Comparison of ENCODE assay signal across 22 cellular contexts in genomic region chr10:22329150-22329549, GRCh38. TPM values are rescaled to one million over a fixed set of nuclear protein-coding genes. Genes with fewer than 3 reads are reported as not detected.
"Had no signal": no experiment of that assay in that cellular context is flagged by ENCODE, and none has a peak within 500 bp of the region (broad histone marks: within the 10 kb centered on the region; RNA-seq: fewer than 3 reads in every experiment).

No MANE protein-coding gene starts in this region.

- DNase-seq: KG1, MG63, NCI-H1092, NCI-H1105 treated with DMSO at 0.1 percent for 48 hours, NCI-H1417 treated with DMSO at 0.1 percent for 48 hours, NCI-H146, NCI-H1694 treated with DMSO at 0.1 percent for 48 hours, NCI-H1930, NCI-H2081, NCI-H2107, NCI-H2227 treated with DMSO at 0.1 percent for 48 hours, NCI-H524, NCI-H526 treated with DMSO at 0.1 percent for 48 hours, NCI-H748 treated with DMSO at 0.1 percent for 48 hours, Right ventricle myocardium superior, RPMI8226, SIG-M5 had no signal

- H3K4me3 ChIP-seq: MG63, SJSA1, SK-N-MC had no signal

- H3K9me3 ChIP-seq: MG63, SJSA1 had no signal

- H3K27ac ChIP-seq: SJSA1, SK-N-MC had no signal

RNA-seq across cellular contexts. Expression of gene SPAG6, which starts 16.1 kb away (rescaled TPM):
- total RNA-seq: HT-29, LHCN-M2, NCI-H460, Right ventricle myocardium superior, SJSA1 had no signal
